9 cellular contexts compared by ENCODE assay signal in genomic region chr5:142362193-142362592, GRCh38. TPM values are rescaled to one million over a fixed set of nuclear protein-coding genes. Genes with fewer than 3 reads are reported as not detected.
DNase-seq lines count a peak whose midpoint lies in the region; ATAC-seq and TF ChIP-seq lines count a peak whose summit lies in the region.
"Not testable (repeated sequence)": the region's sequence is repeated elsewhere in the genome, so short reads cannot be mapped to it uniquely, and the experiment has no call there.
"Had no signal": no experiment of that assay in that cellular context is flagged by ENCODE, and none has a peak within 500 bp of the region (broad histone marks: within the 10 kb centered on the region; RNA-seq: fewer than 3 reads in every experiment).

No MANE protein-coding gene starts in this region.

- TF ChIP-seq CTCF in HCT116 (IDR thresholded peaks at IDR 0.05 in 2 of 3, conservative IDR thresholded peaks at IDR 0.05 in 1 of 3; ENCODE audit: borderline replicate concordance in 1 of 3, insufficient read depth in 1 of 3, low read depth in 2 of 3, low read length in 2 of 3); WERI-Rb-1 (IDR thresholded peaks at IDR 0.05; ENCODE audit: low read depth, low read length); chondrocyte (IDR thresholded peaks at IDR 0.05); right lobe of liver (IDR thresholded peaks at IDR 0.05); stomach (IDR thresholded peaks at IDR 0.05): not testable (repeated sequence)

- H3K36me3 ChIP-seq in HCT116 (ENCODE audit: control insufficient read depth in 1 of 2, insufficient read depth in 2 of 2, low read length in 2 of 2); WERI-Rb-1; right lobe of liver; neuronal stem cell (replicated peaks in 1 of 2; ENCODE audit: control insufficient read depth in 2 of 2, insufficient read depth in 2 of 2, low read length in 2 of 2); stomach: not testable (repeated sequence)

- POLR2A ChIA-PET in HCT116 (lab: Charles Lee) = interaction anchor here (0.8 to 13.6 kb wide), 10 partner anchors 9 to 187 kb away, joined by 3 to 199 read pairs (median 10); partner anchors contain the start of gene SPRY4

- not testable (repeated sequence) for H3K27me3 Mint-ChIP-seq in chondrocyte (ENCODE audit: low read depth)

- not testable (repeated sequence) for H4K91ac ChIP-seq in neuronal stem cell (ENCODE audit: low read depth, low read length, poor library complexity)

- not testable (repeated sequence) for H3K4ac ChIP-seq in neuronal stem cell (ENCODE audit: low read length)

- BruUV-seq in HCT116 (replicated peaks; lab: Mats Ljungman, UMichigan) = not testable (repeated sequence)

- TF ChIP-seq POLR2A in HCT116 (IDR thresholded peaks at IDR 0.05; ENCODE audit: borderline replicate concordance, extremely low read depth, insufficient read depth, insufficient read length); right lobe of liver (IDR thresholded peaks at IDR 0.05); stomach (IDR thresholded peaks at IDR 0.05): not testable (repeated sequence)

- H3K9me2 ChIP-seq in HCT116 (ENCODE audit: insufficient read depth) = not testable (repeated sequence)

- not testable (repeated sequence) for ATAC-seq in HCT116, right lobe of liver

- not testable (repeated sequence) for TF ChIP-seq RAD21 in HCT116 (IDR thresholded peaks at IDR 0.05; ENCODE audit: low read depth)

- H3K27ac ChIP-seq in HCT116 (ENCODE audit: low read depth, low read length) (peak overlapping the region; percentile 99), WERI-Rb-1 (peak overlapping the region; percentile 86), right lobe of liver (peak overlapping the region in 2 of 3 donors; percentile 22 to 70), stomach (peak overlapping the region; percentile 25 to 78 (median 70))
- not testable (repeated sequence) for H3K27ac ChIP-seq in neuronal stem cell (replicated peaks; ENCODE audit: low read length)

- not testable (repeated sequence) for H4K8ac ChIP-seq in neuronal stem cell (ENCODE audit: low read depth, low read length)

- peaks cover 27% of the 10 kb centered on the region for H3K4me1 Mint-ChIP-seq in chondrocyte (ENCODE audit: low read depth)

- H2BK5ac ChIP-seq in neuronal stem cell (ENCODE audit: low read length) = not testable (repeated sequence)

- peaks cover 19% of the 10 kb centered on the region for H3K79me2 ChIP-seq in HCT116 (ENCODE audit: insufficient read depth, low read length)

- not testable (repeated sequence) for H2BK12ac ChIP-seq in neuronal stem cell (ENCODE audit: low read length)

- H3K4me1 ChIP-seq in HCT116 (ENCODE audit: control insufficient read depth in 1 of 2, insufficient read depth in 2 of 2, low read length in 2 of 2) (peaks cover 86 to 97% of the 10 kb centered on the region in 2 experiments), neuronal stem cell (ENCODE audit: control insufficient read depth in 2 of 2, insufficient read depth in 1 of 2, low read depth in 1 of 2, low read length in 2 of 2) (peaks cover 16 to 32% of the 10 kb centered on the region in 2 donors), stomach (peaks cover 10 to 40% (median 21%) of the 10 kb centered on the region in 4 donors)
- not testable (repeated sequence) for H3K4me1 ChIP-seq in right lobe of liver

- H3K9me3 Mint-ChIP-seq in chondrocyte (ENCODE audit: low read depth) = not testable (repeated sequence)

- H3K27ac Mint-ChIP-seq in chondrocyte (ENCODE audit: unreplicated experiment) = peak overlapping the region; percentile 94

- H3K14ac ChIP-seq in neuronal stem cell (ENCODE audit: low read length) = not testable (repeated sequence)

- CTCF ChIA-PET in HCT116 (lab: Charles Lee) = interaction anchor here (0.7 kb wide), 1 partner anchor 338 kb away, joined by 3 read pairs; no protein-coding TSS in a partner anchor

- H3K4me3 ChIP-seq in HCT116 (replicated peaks in 1 of 2; ENCODE audit: low read depth in 1 of 2, low read length in 2 of 2) = peak overlapping the region in 1 of 2 experiments; percentile 30; a peak in 1 of 4 replicates
- H3K4me3 ChIP-seq in WERI-Rb-1 (ENCODE audit: low read depth, low read length); right lobe of liver; neuronal stem cell (ENCODE audit: low read length in 2 of 2); stomach: not testable (repeated sequence)

- intact Hi-C loops in HCT116 (cut with micrococcal nuclease) = loop anchor here (1.0 to 10.0 kb wide), 3 partner anchors 34 to 165 kb away; no protein-coding TSS in a partner anchor
- intact Hi-C loops in cardiac septum (cut with DNase I) = loop anchor here (5.0 kb wide), 1 partner anchor 65 kb away; no protein-coding TSS in a partner anchor
- intact Hi-C loops in right lobe of liver (cut with DNase I); stomach (cut with DNase I; ENCODE audit: low total_unique reads): not testable (repeated sequence)

- H3K23ac ChIP-seq in neuronal stem cell (ENCODE audit: low read depth, low read length, poor library complexity) = not testable (repeated sequence)

- not testable (repeated sequence) for H3K18ac ChIP-seq in neuronal stem cell (ENCODE audit: low read length)

- H4K20me1 ChIP-seq in HCT116 (ENCODE audit: insufficient read depth) = not testable (repeated sequence)

- not testable (repeated sequence) for H2AFZ ChIP-seq in HCT116 (ENCODE audit: low read depth, low read length, poor library complexity, severe bottlenecking)
- peak overlapping the region; percentile 80 for H2AFZ ChIP-seq in neuronal stem cell (ENCODE audit: low read length)

- not testable (repeated sequence) for H3K79me1 ChIP-seq in neuronal stem cell (ENCODE audit: low read depth, low read length)

- H2BK15ac ChIP-seq in neuronal stem cell (ENCODE audit: low read length) = not testable (repeated sequence)

- H3K4me2 ChIP-seq in HCT116 (ENCODE audit: low read length) = peak overlapping the region; percentile 79
- H3K4me2 ChIP-seq in neuronal stem cell (ENCODE audit: insufficient read depth, low read length, poor library complexity, severe bottlenecking) = not testable (repeated sequence)

- RAD21 ChIA-PET in HCT116 (lab: Charles Lee; ENCODE audit: low non-redundant PET in 1 of 2, low total read pairs in 2 of 2, uncharacterized antibody in 2 of 2, unreplicated experiment in 2 of 2) = not testable (repeated sequence)

- H2AK5ac ChIP-seq in neuronal stem cell (ENCODE audit: low read depth, low read length) = not testable (repeated sequence)

- H3K36me3 Mint-ChIP-seq in chondrocyte (ENCODE audit: low read depth) = not testable (repeated sequence)

- not testable (repeated sequence) for H3K9me3 ChIP-seq in HCT116 (ENCODE audit: control insufficient read depth in 1 of 2, insufficient read depth in 1 of 2, low read depth in 1 of 2, low read length in 2 of 2); WERI-Rb-1 (ENCODE audit: severe bottlenecking); right lobe of liver; neuronal stem cell (replicated peaks in 1 of 2; ENCODE audit: control insufficient read depth in 2 of 2, insufficient read depth in 1 of 2, low read depth in 1 of 2, low read length in 2 of 2); stomach

- not testable (repeated sequence) for H3K4me3 Mint-ChIP-seq in chondrocyte (ENCODE audit: unreplicated experiment)

- peak overlapping the region; percentile 60 for H3K9ac ChIP-seq in HCT116 (ENCODE audit: low read length)
- not testable (repeated sequence) for H3K9ac ChIP-seq in neuronal stem cell (ENCODE audit: low read depth, low read length, poor library complexity)

- not testable (repeated sequence) for H3K27me3 ChIP-seq in HCT116 (ENCODE audit: insufficient read depth, low read length); WERI-Rb-1 (ENCODE audit: insufficient read depth, low read depth, severe bottlenecking); right lobe of liver; neuronal stem cell (ENCODE audit: control insufficient read depth in 3 of 3, insufficient read depth in 3 of 3, low read depth in 1 of 3, low read length in 3 of 3); stomach

- WGBS in right lobe of liver (ENCODE audit: insufficient coverage, low coverage, low lambda C conversion rate, missing lambda C conversion rate) = 83% methylated on average over 7 of the region's 11 CpGs
- WGBS in neuronal stem cell (ENCODE audit: extremely low coverage in 2 of 2, insufficient read length in 2 of 2, insufficient replicate concordance in 1 of 2), 2 donors = no CpG with 5 or more reads among the region's 11 CpGs
- WGBS in stomach, 5 donors = 89 to 93% (median 93%) methylated on average over 11 of the region's 11 CpGs

- H2BK120ac ChIP-seq in neuronal stem cell (ENCODE audit: low read depth, low read length) = not testable (repeated sequence)

- TF ChIP-seq EP300 in stomach (IDR thresholded peaks at IDR 0.05) = not testable (repeated sequence)

- not testable (repeated sequence) for DNase-seq in HCT116 (ENCODE audit: low read depth, low spot score); chondrocyte (ENCODE audit: low spot score); right lobe of liver; neuronal stem cell (ENCODE audit: low spot score); stomach
- DNase-seq in WERI-Rb-1 (peak; percentile 24), cardiac septum (ENCODE audit: low spot score) (peak; percentile 55)

RNA-seq across cellular contexts. Expression of gene SPRY4, which starts 37.4 kb away (rescaled TPM):
- 112 TPM for total RNA-seq in HCT116 (2021; ENCODE audit: unreplicated experiment)
- 67.3 and 75.5 TPM in 2 replicates for polyA plus RNA-seq in HCT116 (2012)
- total RNA-seq in chondrocyte = 5.3 to 9.6 TPM (median 8.3 TPM) in 3 replicates
- 20.6 TPM for total RNA-seq in cardiac septum
- total RNA-seq in right lobe of liver = 10 to 100 TPM in 2 of 6 experiments, 1 to 10 TPM in 4; 3.9 to 11.6 (median 7.3) TPM
- polyA plus RNA-seq in neuronal stem cell (2013, experiment 1 of 2) = 10.5 TPM
- polyA plus RNA-seq in neuronal stem cell (2013, experiment 2 of 2) = 11.3 TPM
- total RNA-seq in stomach = 10 to 100 TPM in 3 of 5 donors, 1 to 10 TPM in 2; 2.9 to 13.6 (median 10.7) TPM
- polyA plus RNA-seq in stomach = 1 to 10 TPM; 1.3 to 7.9 (median 5.2) TPM
- total RNA-seq: B cell had no signal
- polyA plus RNA-seq: IgD-negative memory B cell had no signal
